1 cellular context compared by ENCODE assay signal in the genomic region with DNA sequence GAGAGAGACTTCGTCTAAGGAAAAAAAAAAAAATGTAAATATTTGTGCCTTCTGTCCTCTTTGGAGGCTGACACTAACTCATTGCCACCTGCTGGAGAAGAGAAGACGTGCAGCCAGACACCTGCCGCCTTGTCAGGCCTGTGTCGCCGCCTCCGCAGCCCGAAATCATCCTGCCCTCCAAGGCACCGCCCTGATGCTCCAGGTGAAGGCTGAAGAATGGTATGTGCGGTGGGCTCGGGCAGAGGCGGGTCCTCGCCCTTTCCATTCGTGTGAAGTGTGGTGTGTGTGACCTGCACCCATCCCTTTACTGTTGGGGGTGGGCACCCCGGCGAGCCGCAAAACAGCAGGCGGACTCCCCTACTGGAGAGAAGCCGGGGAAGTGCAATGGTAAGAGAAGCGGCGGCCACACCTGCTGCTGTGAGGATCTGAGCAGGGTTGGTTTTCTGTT.
TF ChIP-seq lines count a peak whose summit lies in the region.

No MANE protein-coding gene starts in this region.

TF ChIP-seq in WTC11, 78 proteins besides CTCF, POLR2A, EP300 and RAD21 (continued from another document):
- TF ChIP-seq, protein P1, sequence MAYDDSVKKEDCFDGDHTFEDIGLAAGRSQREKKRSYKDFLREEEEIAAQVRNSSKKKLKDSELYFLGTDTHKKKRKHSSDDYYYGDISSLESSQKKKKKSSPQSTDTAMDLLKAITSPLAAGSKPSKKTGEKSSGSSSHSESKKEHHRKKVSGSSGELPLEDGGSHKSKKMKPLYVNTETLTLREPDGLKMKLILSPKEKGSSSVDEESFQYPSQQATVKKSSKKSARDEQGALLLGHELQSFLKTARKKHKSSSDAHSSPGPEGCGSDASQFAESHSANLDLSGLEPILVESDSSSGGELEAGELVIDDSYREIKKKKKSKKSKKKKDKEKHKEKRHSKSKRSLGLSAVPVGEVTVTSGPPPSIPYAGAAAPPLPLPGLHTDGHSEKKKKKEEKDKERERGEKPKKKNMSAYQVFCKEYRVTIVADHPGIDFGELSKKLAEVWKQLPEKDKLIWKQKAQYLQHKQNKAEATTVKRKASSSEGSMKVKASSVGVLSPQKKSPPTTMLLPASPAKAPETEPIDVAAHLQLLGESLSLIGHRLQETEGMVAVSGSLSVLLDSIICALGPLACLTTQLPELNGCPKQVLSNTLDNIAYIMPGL (CRISPR knock-in tag; IDR thresholded peaks at IDR 0.05): peak; percentile 42; the same call in 1 of the 2 replicates
- TF ChIP-seq, protein P2, sequence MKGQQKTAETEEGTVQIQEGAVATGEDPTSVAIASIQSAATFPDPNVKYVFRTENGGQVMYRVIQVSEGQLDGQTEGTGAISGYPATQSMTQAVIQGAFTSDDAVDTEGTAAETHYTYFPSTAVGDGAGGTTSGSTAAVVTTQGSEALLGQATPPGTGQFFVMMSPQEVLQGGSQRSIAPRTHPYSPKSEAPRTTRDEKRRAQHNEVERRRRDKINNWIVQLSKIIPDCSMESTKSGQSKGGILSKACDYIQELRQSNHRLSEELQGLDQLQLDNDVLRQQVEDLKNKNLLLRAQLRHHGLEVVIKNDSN (CRISPR knock-in tag; IDR thresholded peaks at IDR 0.05): no peak
- TF ChIP-seq, protein P3, sequence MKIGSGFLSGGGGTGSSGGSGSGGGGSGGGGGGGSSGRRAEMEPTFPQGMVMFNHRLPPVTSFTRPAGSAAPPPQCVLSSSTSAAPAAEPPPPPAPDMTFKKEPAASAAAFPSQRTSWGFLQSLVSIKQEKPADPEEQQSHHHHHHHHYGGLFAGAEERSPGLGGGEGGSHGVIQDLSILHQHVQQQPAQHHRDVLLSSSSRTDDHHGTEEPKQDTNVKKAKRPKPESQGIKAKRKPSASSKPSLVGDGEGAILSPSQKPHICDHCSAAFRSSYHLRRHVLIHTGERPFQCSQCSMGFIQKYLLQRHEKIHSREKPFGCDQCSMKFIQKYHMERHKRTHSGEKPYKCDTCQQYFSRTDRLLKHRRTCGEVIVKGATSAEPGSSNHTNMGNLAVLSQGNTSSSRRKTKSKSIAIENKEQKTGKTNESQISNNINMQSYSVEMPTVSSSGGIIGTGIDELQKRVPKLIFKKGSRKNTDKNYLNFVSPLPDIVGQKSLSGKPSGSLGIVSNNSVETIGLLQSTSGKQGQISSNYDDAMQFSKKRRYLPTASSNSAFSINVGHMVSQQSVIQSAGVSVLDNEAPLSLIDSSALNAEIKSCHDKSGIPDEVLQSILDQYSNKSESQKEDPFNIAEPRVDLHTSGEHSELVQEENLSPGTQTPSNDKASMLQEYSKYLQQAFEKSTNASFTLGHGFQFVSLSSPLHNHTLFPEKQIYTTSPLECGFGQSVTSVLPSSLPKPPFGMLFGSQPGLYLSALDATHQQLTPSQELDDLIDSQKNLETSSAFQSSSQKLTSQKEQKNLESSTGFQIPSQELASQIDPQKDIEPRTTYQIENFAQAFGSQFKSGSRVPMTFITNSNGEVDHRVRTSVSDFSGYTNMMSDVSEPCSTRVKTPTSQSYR (CRISPR knock-in tag; IDR thresholded peaks at IDR 0.05): no peak
- TF ChIP-seq SP1 (CRISPR knock-in tag; conservative IDR thresholded peaks at IDR 0.05) (no peak), NFE2L1 (CRISPR knock-in tag; IDR thresholded peaks at IDR 0.05) (no peak), CDX4 (CRISPR knock-in tag; IDR thresholded peaks at IDR 0.05; ENCODE audit: borderline replicate concordance) (no peak)
- TF ChIP-seq, protein P4, sequence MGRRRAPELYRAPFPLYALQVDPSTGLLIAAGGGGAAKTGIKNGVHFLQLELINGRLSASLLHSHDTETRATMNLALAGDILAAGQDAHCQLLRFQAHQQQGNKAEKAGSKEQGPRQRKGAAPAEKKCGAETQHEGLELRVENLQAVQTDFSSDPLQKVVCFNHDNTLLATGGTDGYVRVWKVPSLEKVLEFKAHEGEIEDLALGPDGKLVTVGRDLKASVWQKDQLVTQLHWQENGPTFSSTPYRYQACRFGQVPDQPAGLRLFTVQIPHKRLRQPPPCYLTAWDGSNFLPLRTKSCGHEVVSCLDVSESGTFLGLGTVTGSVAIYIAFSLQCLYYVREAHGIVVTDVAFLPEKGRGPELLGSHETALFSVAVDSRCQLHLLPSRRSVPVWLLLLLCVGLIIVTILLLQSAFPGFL (CRISPR knock-in tag; IDR thresholded peaks at IDR 0.05; ENCODE audit: borderline replicate concordance): no peak
